Comparison of ENCODE assay signal across 1 cellular context in the genomic region with DNA sequence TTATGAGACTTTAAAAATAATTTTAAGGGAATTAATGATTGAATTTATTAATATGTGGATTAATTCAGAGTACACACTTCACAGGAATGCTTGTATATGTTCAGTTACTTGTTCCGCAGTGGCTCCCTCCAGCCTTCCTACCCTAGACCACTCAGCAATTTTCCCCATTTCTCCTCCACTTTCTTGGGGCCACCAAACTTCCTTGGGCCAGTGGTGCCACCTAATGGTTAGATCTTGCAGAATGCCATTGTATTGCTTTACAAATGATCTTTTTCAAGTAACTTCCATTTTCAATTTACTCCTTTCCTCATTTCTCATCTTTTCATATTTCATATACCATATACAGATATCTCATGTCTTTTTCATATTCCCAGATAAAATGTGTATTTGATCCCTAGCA.
TF ChIP-seq lines count a peak whose summit lies in the region.

No MANE protein-coding gene starts in this region.

TF ChIP-seq in Ishikawa, 13 proteins besides CTCF, POLR2A, EP300 and RAD21:
- TF ChIP-seq ZBTB7A (IDR thresholded peaks at IDR 0.05; ENCODE audit: low read depth) (no peak), CEBPB (IDR thresholded peaks at IDR 0.05) (no peak), YY1 (IDR thresholded peaks at IDR 0.05; ENCODE audit: low read depth) (no peak), FOXM1 (IDR thresholded peaks at IDR 0.05; ENCODE audit: borderline replicate concordance, low read depth) (no peak)
- TF ChIP-seq, protein P1, sequence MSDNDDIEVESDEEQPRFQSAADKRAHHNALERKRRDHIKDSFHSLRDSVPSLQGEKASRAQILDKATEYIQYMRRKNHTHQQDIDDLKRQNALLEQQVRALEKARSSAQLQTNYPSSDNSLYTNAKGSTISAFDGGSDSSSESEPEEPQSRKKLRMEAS (IDR thresholded peaks at IDR 0.05) = no peak
- TF ChIP-seq, protein P2, sequence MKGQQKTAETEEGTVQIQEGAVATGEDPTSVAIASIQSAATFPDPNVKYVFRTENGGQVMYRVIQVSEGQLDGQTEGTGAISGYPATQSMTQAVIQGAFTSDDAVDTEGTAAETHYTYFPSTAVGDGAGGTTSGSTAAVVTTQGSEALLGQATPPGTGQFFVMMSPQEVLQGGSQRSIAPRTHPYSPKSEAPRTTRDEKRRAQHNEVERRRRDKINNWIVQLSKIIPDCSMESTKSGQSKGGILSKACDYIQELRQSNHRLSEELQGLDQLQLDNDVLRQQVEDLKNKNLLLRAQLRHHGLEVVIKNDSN (IDR thresholded peaks at IDR 0.05) = no peak
